ENCODE assay signal across 8 cellular contexts in genomic region chr16:25030420-25031131, GRCh38. TPM values are rescaled to one million over a fixed set of nuclear protein-coding genes. Genes with fewer than 3 reads are reported as not detected.
A peak's percentile ranks its signal among the peaks of the same experiment; 100 is the strongest.
DNase-seq lines count a peak whose midpoint lies in the region; ATAC-seq and TF ChIP-seq lines count a peak whose summit lies in the region.

No MANE protein-coding gene starts in this region.

- intact Hi-C loops in activated CD8-positive, alpha-beta T cell treated with anti-CD3 and anti-CD28 coated beads for 36 hours (cut with micrococcal nuclease), result no loop called here

- peak; percentile 1 for ATAC-seq in HG02642 (IDR thresholded peaks at IDR 0.05; ENCODE audit: poor library complexity, unreplicated experiment)
- no peak for ATAC-seq in activated CD8-positive, alpha-beta T cell treated with anti-CD3 and anti-CD28 coated beads for 36 hours
- peak; percentile 68 to 73 for ATAC-seq in naive B cell (ENCODE audit: low read depth in 2 of 2)
- no peak for ATAC-seq in HG03342 (IDR thresholded peaks at IDR 0.05; ENCODE audit: unreplicated experiment)

- peak overlapping the region; percentile 97 for H3K27ac Mint-ChIP-seq in activated CD8-positive, alpha-beta T cell treated with anti-CD3 and anti-CD28 coated beads for 36 hours
- H3K27ac Mint-ChIP-seq in naive B cell, result peak overlapping the region; percentile 31 to 99 (median 93)

- peaks cover 3% of the 10 kb centered on the region for H3K9me3 Mint-ChIP-seq in activated CD8-positive, alpha-beta T cell treated with anti-CD3 and anti-CD28 coated beads for 36 hours
- peaks cover 0 to 5% (median 0%) of the 10 kb centered on the region in 7 donors for H3K9me3 Mint-ChIP-seq in naive B cell

- POLR2A ChIA-PET in activated CD8-positive, alpha-beta T cell treated with anti-CD3 and anti-CD28 coated beads for 36 hours (lab: Charles Lee), result interaction anchor here (2.1 to 4.8 kb wide), 4 partner anchors 10 to 19 kb away, joined by 9 to 35 read pairs (median 26); partner anchors contain the start of gene ARHGAP17

- peaks cover 1% of the 10 kb centered on the region for H3K36me3 Mint-ChIP-seq in activated CD8-positive, alpha-beta T cell treated with anti-CD3 and anti-CD28 coated beads for 36 hours (ENCODE audit: low read depth)
- H3K36me3 Mint-ChIP-seq in naive B cell, result no peaks in the 10 kb centered on the region

- no peaks in the 10 kb centered on the region for H3K27me3 Mint-ChIP-seq in activated CD8-positive, alpha-beta T cell treated with anti-CD3 and anti-CD28 coated beads for 36 hours
- no peaks in the 10 kb centered on the region for H3K27me3 Mint-ChIP-seq in naive B cell

- TF ChIP-seq CTCF in GM12864 (IDR thresholded peaks at IDR 0.05; ENCODE audit: low read depth, low read length, missing control alignments), result no peak
- TF ChIP-seq CTCF in activated CD8-positive, alpha-beta T cell treated with anti-CD3 and anti-CD28 coated beads for 36 hours (IDR thresholded peaks at IDR 0.05), result no peak

- H3K4me3 Mint-ChIP-seq in activated CD8-positive, alpha-beta T cell treated with anti-CD3 and anti-CD28 coated beads for 36 hours, result peak overlapping the region; percentile 76
- H3K4me3 Mint-ChIP-seq in naive B cell, result peak overlapping the region; percentile 80 to 98 (median 91)

- DNase-seq in GM12864 (ENCODE audit: low read depth) (no peak), naive B cell (peak; percentile 79), NOMO-1 treated with DMSO at 0.1 percent for 48 hours (lab: John Stamatoyannopoulos, UW; ENCODE audit: unreplicated experiment) (no peak), pons (ENCODE audit: low spot score) (no peak), NCI-H187 (lab: John Stamatoyannopoulos, UW) (no peak)
- peak; percentile 27 for DNase-seq in activated CD8-positive, alpha-beta T cell treated with anti-CD3 and anti-CD28 coated beads for 36 hours

- peaks cover 41% of the 10 kb centered on the region for H3K4me1 Mint-ChIP-seq in activated CD8-positive, alpha-beta T cell treated with anti-CD3 and anti-CD28 coated beads for 36 hours (ENCODE audit: low read depth)
- peaks cover 46 to 75% (median 63%) of the 10 kb centered on the region in 3 donors for H3K4me1 Mint-ChIP-seq in naive B cell

- CTCF ChIA-PET in activated CD8-positive, alpha-beta T cell treated with anti-CD3 and anti-CD28 coated beads for 36 hours (lab: Charles Lee), result interaction anchor here (0.7 to 1.7 kb wide), 2 partner anchors 15 to 121 kb away, joined by 3 to 5 read pairs; partner anchors contain the start of gene ARHGAP17

- peak overlapping the region; percentile 40 for H3K4me3 ChIP-seq in GM12864 (ENCODE audit: low read depth, low read length)

RNA-seq across cellular contexts. Expression of gene ARHGAP17, which starts 15.4 kb away (rescaled TPM):
- 10 to 100 TPM; 69.6 to 75.9 TPM for total RNA-seq in activated CD8-positive, alpha-beta T cell treated with anti-CD3 and anti-CD28 coated beads for 36 hours
- polyA plus RNA-seq in naive B cell (ENCODE audit: low read depth in 6 of 6), result 100 to 1,000 TPM in 4 of 6 donors, 10 to 100 TPM in 2; 90.5 to 200 (median 115) TPM

Comparison
In these comparisons a context has a peak if more than half of its experiments do, and no peak if none do; other contexts are left out.
1. DNase-seq: peak in activated CD8-positive, alpha-beta T cell treated with anti-CD3 and anti-CD28 coated beads for 36 hours (single experiment) and naive B cell (single experiment); none in GM12864 (single experiment), NOMO-1 treated with DMSO at 0.1 percent for 48 hours (single experiment), pons (single experiment) and NCI-H187 (0 of 2).
2. ATAC-seq: peak in HG02642 (single experiment) and naive B cell (2 of 2); none in activated CD8-positive, alpha-beta T cell treated with anti-CD3 and anti-CD28 coated beads for 36 hours (single experiment) and HG03342 (single experiment).